9 cellular contexts compared by ENCODE assay signal in genomic region chr3:46378426-46378942, GRCh38. TPM values are rescaled to one million over a fixed set of nuclear protein-coding genes. Genes with fewer than 3 reads are reported as not detected.
A peak's percentile ranks its signal among the peaks of the same experiment; 100 is the strongest.
DNase-seq lines count a peak whose midpoint lies in the region; ATAC-seq and FAIRE-seq lines count a peak whose summit lies in the region.
"Had no signal": no experiment of that assay in that cellular context is flagged by ENCODE, and none has a peak within 500 bp of the region (broad histone marks: within the 10 kb centered on the region; RNA-seq: fewer than 3 reads in every experiment).

No MANE protein-coding gene starts in this region.

- no peak overlapping the region for H3K4me3 ChIP-seq in SJCRH30

- H3K27me3 ChIP-seq in SJCRH30 = no peaks in the 10 kb centered on the region; the same call in 1 of the 2 replicates

- H3K4me3 Mint-ChIP-seq in activated naive CD4-positive, alpha-beta T cell treated with anti-CD3 and anti-CD28 coated beads for 36 hours = no peak overlapping the region
- H3K4me3 Mint-ChIP-seq: mesothelial cell of epicardium had no signal

- no peaks in the 10 kb centered on the region for H3K9me3 ChIP-seq in SJCRH30 (replicated peaks)

- H3K27ac ChIP-seq in SJCRH30 = no peak overlapping the region

- peaks cover 17% of the 10 kb centered on the region for H3K27me3 Mint-ChIP-seq in activated naive CD4-positive, alpha-beta T cell treated with anti-CD3 and anti-CD28 coated beads for 36 hours (ENCODE audit: low read depth)

- DNase-seq in 8988T (peak; percentile 67), GM19239 (ENCODE audit: insufficient read length, low spot score) (no peak), SJCRH30 (peak; percentile 29 to 47), head of caudate nucleus (peak; percentile 44 to 85 (median 72)), renal cortical epithelial cell (ENCODE audit: low read depth) (peak; percentile 41), NCI-H2107 (lab: John Stamatoyannopoulos, UW) (no peak)
- DNase-seq in activated naive CD4-positive, alpha-beta T cell treated with anti-CD3 and anti-CD28 coated beads for 36 hours = peak; percentile 85

- no peak for ATAC-seq in GM19452 (IDR thresholded peaks at IDR 0.05; ENCODE audit: unreplicated experiment)

- no peaks in the 10 kb centered on the region for H3K36me3 ChIP-seq in SJCRH30

- no peak overlapping the region for H3K27ac Mint-ChIP-seq in activated naive CD4-positive, alpha-beta T cell treated with anti-CD3 and anti-CD28 coated beads for 36 hours
- H3K27ac Mint-ChIP-seq: mesothelial cell of epicardium had no signal

- H3K4me1 ChIP-seq in SJCRH30 = no peaks in the 10 kb centered on the region

- CTCF ChIA-PET in activated naive CD4-positive, alpha-beta T cell treated with anti-CD3 and anti-CD28 coated beads for 36 hours (lab: Charles Lee) = interaction anchor here (0.6 to 4.9 kb wide), 34 partner anchors 9 to 971 kb away, joined by 3 to 31 read pairs (median 4); partner anchors contain the start of genes CCR1, CCR5AS, CCRL2 and CXCR6

- H3K36me3 Mint-ChIP-seq in activated naive CD4-positive, alpha-beta T cell treated with anti-CD3 and anti-CD28 coated beads for 36 hours (ENCODE audit: low read depth) = no peaks in the 10 kb centered on the region
- H3K36me3 Mint-ChIP-seq: mesothelial cell of epicardium had no signal

- FAIRE-seq in GM19239 (lab: Jason Lieb, UNC) = peak; percentile 96

- no peaks in the 10 kb centered on the region for H3K9me3 Mint-ChIP-seq in activated naive CD4-positive, alpha-beta T cell treated with anti-CD3 and anti-CD28 coated beads for 36 hours
- H3K9me3 Mint-ChIP-seq: mesothelial cell of epicardium had no signal

- intact Hi-C loops in activated naive CD4-positive, alpha-beta T cell treated with anti-CD3 and anti-CD28 coated beads for 36 hours (cut with micrococcal nuclease) = loop anchor here (2.0 to 5.0 kb wide), 2 partner anchors 301 to 440 kb away; no protein-coding TSS in a partner anchor
- intact Hi-C loops in head of caudate nucleus (cut with DNase I) = no loop called here

- peaks cover 19% of the 10 kb centered on the region for H3K4me1 Mint-ChIP-seq in activated naive CD4-positive, alpha-beta T cell treated with anti-CD3 and anti-CD28 coated beads for 36 hours (ENCODE audit: low read depth)
- H3K4me1 Mint-ChIP-seq: mesothelial cell of epicardium had no signal

RNA-seq across cellular contexts. Expression of gene CCR5, which starts 7.7 kb away (rescaled TPM):
- total RNA-seq in SJCRH30 (2014; rRNA removed; shearing (Covaris generic)) = not detected in 2 replicates
- not detected for total RNA-seq in activated naive CD4-positive, alpha-beta T cell treated with anti-CD3 and anti-CD28 coated beads for 36 hours
- not detected in 2 replicates for total RNA-seq in renal cortical epithelial cell
- total RNA-seq: mesothelial cell of epicardium had no signal

RNA-seq across cellular contexts. Expression of gene CCR2, which starts 24.6 kb away (rescaled TPM):
- not detected in 2 replicates for total RNA-seq in SJCRH30 (2014; rRNA removed; shearing (Covaris generic))
- not detected for total RNA-seq in activated naive CD4-positive, alpha-beta T cell treated with anti-CD3 and anti-CD28 coated beads for 36 hours
- total RNA-seq in renal cortical epithelial cell = not detected in 2 replicates
- total RNA-seq: mesothelial cell of epicardium had no signal

RNA-seq across cellular contexts. Expression of gene CCRL2, which starts 28.6 kb away (rescaled TPM):
- total RNA-seq in SJCRH30 (2014; rRNA removed; shearing (Covaris generic)) = not detected in 2 replicates
- under 1 TPM; 0.81 to 0.89 TPM for total RNA-seq in activated naive CD4-positive, alpha-beta T cell treated with anti-CD3 and anti-CD28 coated beads for 36 hours
- not detected in 2 replicates for total RNA-seq in renal cortical epithelial cell
- total RNA-seq: mesothelial cell of epicardium had no signal

Comparison
In these comparisons a context has a peak if more than half of its experiments do, and no peak if none do; other contexts are left out.
1. DNase-seq: peak in 8988T (single experiment), SJCRH30 (2 of 2), activated naive CD4-positive, alpha-beta T cell treated with anti-CD3 and anti-CD28 coated beads for 36 hours (single experiment), head of caudate nucleus (42 of 42) and renal cortical epithelial cell (single experiment); none in GM19239 (single experiment) and NCI-H2107 (single experiment).